1 cellular context compared by ENCODE assay signal in genomic region chr10:104337985-104338735, GRCh38.
TF ChIP-seq lines count a peak whose summit lies in the region.

A gene with protein sequence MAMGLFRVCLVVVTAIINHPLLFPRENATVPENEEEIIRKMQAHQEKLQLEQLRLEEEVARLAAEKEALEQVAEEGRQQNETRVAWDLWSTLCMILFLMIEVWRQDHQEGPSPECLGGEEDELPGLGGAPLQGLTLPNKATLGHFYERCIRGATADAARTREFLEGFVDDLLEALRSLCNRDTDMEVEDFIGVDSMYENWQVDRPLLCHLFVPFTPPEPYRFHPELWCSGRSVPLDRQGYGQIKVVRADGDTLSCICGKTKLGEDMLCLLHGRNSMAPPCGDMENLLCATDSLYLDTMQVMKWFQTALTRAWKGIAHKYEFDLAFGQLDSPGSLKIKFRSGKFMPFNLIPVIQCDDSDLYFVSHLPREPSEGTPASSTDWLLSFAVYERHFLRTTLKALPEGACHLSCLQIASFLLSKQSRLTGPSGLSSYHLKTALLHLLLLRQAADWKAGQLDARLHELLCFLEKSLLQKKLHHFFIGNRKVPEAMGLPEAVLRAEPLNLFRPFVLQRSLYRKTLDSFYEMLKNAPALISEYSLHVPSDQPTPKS (minus strand): TSS chr10:104338465. CDS start chr10:104316051, 22,414 bp downstream.

TF ChIP-seq in HepG2, 621 proteins besides CTCF, POLR2A, EP300 and RAD21 (continued from another document and continues in another):
- no peak; the same call in 1 of the 2 replicates for TF ChIP-seq ZNF839 (CRISPR knock-in tag; IDR thresholded peaks at IDR 0.05; ENCODE audit: borderline replicate concordance)
- no peak for TF ChIP-seq CCAR2 (optimal IDR thresholded peaks at IDR 0.05; ENCODE audit: low read depth, low read length)
- TF ChIP-seq NFE2L2 (IDR thresholded peaks at IDR 0.05; ENCODE audit: low read length): no peak
- TF ChIP-seq ZNF354B (CRISPR knock-in tag; IDR thresholded peaks at IDR 0.05): no peak
- TF ChIP-seq ZNF496 (CRISPR knock-in tag; IDR thresholded peaks at IDR 0.05; ENCODE audit: insufficient replicate concordance): no peak
- TF ChIP-seq HOXA7 (CRISPR knock-in tag; IDR thresholded peaks at IDR 0.05): no peak
- no peak for TF ChIP-seq HMGA1 (CRISPR knock-in tag; conservative IDR thresholded peaks at IDR 0.05)
- no peak for TF ChIP-seq ZNF256 (CRISPR knock-in tag; conservative IDR thresholded peaks at IDR 0.05)
- TF ChIP-seq, protein P1, sequence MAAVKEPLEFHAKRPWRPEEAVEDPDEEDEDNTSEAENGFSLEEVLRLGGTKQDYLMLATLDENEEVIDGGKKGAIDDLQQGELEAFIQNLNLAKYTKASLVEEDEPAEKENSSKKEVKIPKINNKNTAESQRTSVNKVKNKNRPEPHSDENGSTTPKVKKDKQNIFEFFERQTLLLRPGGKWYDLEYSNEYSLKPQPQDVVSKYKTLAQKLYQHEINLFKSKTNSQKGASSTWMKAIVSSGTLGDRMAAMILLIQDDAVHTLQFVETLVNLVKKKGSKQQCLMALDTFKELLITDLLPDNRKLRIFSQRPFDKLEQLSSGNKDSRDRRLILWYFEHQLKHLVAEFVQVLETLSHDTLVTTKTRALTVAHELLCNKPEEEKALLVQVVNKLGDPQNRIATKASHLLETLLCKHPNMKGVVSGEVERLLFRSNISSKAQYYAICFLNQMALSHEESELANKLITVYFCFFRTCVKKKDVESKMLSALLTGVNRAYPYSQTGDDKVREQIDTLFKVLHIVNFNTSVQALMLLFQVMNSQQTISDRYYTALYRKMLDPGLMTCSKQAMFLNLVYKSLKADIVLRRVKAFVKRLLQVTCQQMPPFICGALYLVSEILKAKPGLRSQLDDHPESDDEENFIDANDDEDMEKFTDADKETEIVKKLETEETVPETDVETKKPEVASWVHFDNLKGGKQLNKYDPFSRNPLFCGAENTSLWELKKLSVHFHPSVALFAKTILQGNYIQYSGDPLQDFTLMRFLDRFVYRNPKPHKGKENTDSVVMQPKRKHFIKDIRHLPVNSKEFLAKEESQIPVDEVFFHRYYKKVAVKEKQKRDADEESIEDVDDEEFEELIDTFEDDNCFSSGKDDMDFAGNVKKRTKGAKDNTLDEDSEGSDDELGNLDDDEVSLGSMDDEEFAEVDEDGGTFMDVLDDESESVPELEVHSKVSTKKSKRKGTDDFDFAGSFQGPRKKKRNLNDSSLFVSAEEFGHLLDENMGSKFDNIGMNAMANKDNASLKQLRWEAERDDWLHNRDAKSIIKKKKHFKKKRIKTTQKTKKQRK (IDR thresholded peaks at IDR 0.05; ENCODE audit: low read length): no peak
- 0 out of 2 replicates have a peak, but pooled peaks have one; percentile 57 for TF ChIP-seq ZNF337 (CRISPR knock-in tag; IDR thresholded peaks at IDR 0.05; ENCODE audit: borderline replicate concordance, low read depth)
- no peak for TF ChIP-seq ZBTB49 (CRISPR knock-in tag; IDR thresholded peaks at IDR 0.05; ENCODE audit: borderline replicate concordance)
- no peak for TF ChIP-seq ZNF317 (CRISPR knock-in tag; IDR thresholded peaks at IDR 0.05)
- TF ChIP-seq, protein P2, sequence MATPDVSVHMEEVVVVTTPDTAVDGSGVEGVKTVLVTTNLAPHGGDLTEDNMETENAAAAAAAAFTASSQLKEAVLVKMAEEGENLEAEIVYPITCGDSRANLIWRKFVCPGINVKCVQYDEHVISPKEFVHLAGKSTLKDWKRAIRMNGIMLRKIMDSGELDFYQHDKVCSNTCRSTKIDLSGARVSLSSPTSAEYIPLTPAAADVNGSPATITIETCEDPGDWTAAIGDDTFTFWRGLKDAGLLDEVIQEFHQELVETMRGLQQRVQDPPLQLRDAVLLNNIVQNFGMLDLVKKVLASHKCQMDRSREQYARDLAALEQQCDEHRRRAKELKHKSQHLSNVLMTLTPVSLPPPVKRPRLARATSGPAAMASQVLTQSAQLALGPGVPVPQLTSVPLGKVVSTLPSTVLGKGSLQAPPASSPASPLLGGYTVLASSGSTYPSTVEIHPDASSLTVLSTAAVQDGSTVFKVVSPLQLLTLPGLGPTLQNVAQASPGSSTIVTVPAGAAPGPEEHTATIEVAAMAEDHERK (CRISPR knock-in tag; IDR thresholded peaks at IDR 0.05; ENCODE audit: low read depth): no peak
- no peak for TF ChIP-seq NCOA1 (CRISPR knock-in tag; IDR thresholded peaks at IDR 0.05)
- no peak for TF ChIP-seq PITX1 (CRISPR knock-in tag; IDR thresholded peaks at IDR 0.05)
- no peak for TF ChIP-seq HOXA5 (CRISPR knock-in tag; IDR thresholded peaks at IDR 0.05)
- no peak for TF ChIP-seq NFYC (CRISPR knock-in tag; IDR thresholded peaks at IDR 0.05)
- TF ChIP-seq CBFB (CRISPR knock-in tag; IDR thresholded peaks at IDR 0.05): no peak
- TF ChIP-seq, protein P3, sequence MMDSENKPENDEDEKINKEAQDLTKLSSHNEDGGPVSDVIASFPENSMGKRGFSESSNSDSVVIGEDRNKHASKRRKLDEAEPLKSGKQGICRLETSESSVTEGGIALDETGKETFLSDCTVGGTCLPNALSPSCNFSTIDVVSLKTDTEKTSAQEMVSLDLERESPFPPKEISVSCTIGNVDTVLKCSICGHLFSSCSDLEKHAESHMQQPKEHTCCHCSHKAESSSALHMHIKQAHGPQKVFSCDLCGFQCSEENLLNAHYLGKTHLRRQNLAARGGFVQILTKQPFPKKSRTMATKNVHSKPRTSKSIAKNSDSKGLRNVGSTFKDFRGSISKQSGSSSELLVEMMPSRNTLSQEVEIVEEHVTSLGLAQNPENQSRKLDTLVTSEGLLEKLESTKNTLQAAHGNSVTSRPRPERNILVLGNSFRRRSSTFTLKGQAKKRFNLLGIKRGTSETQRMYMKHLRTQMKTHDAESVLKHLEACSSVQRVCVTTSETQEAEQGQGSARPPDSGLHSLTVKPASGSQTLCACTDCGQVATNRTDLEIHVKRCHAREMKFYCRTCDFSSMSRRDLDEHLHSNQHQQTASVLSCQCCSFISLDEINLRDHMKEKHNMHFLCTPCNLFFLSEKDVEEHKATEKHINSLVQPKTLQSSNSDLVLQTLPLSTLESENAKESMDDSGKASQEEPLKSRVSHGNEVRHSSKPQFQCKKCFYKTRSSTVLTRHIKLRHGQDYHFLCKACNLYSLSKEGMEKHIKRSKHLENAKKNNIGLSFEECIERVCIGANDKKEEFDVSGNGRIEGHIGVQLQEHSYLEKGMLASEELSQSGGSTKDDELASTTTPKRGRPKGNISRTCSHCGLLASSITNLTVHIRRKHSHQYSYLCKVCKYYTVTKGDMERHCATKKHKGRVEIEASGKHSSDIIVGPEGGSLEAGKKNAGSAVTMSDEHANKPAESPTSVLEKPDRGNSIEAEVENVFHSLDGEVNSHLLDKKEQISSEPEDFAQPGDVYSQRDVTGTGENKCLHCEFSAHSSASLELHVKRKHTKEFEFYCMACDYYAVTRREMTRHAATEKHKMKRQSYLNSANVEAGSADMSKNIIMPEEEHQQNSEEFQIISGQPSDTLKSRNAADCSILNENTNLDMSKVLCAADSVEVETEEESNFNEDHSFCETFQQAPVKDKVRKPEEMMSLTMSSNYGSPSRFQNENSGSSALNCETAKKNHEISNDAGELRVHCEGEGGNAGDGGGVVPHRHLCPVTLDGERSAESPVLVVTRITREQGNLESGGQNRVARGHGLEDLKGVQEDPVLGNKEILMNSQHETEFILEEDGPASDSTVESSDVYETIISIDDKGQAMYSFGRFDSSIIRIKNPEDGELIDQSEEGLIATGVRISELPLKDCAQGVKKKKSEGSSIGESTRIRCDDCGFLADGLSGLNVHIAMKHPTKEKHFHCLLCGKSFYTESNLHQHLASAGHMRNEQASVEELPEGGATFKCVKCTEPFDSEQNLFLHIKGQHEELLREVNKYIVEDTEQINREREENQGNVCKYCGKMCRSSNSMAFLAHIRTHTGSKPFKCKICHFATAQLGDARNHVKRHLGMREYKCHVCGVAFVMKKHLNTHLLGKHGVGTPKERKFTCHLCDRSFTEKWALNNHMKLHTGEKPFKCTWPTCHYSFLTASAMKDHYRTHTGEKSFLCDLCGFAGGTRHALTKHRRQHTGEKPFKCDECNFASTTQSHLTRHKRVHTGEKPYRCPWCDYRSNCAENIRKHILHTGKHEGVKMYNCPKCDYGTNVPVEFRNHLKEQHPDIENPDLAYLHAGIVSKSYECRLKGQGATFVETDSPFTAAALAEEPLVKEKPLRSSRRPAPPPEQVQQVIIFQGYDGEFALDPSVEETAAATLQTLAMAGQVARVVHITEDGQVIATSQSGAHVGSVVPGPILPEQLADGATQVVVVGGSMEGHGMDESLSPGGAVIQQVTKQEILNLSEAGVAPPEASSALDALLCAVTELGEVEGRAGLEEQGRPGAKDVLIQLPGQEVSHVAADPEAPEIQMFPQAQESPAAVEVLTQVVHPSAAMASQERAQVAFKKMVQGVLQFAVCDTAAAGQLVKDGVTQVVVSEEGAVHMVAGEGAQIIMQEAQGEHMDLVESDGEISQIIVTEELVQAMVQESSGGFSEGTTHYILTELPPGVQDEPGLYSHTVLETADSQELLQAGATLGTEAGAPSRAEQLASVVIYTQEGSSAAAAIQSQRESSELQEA (CRISPR knock-in tag; IDR thresholded peaks at IDR 0.05; ENCODE audit: not compliant biosample characterization): peak; percentile 73
- TF ChIP-seq KAT2B (IDR thresholded peaks at IDR 0.05; ENCODE audit: borderline replicate concordance, low read depth, low read length): no peak
- TF ChIP-seq TOPORS (CRISPR knock-in tag; IDR thresholded peaks at IDR 0.05): peak; percentile 77; the same call in 1 of the 2 replicates
- no peak for TF ChIP-seq GTF3A (CRISPR knock-in tag; conservative IDR thresholded peaks at IDR 0.05)
- no peak for TF ChIP-seq LRRFIP1 (CRISPR knock-in tag; conservative IDR thresholded peaks at IDR 0.05)
- TF ChIP-seq, protein P4, sequence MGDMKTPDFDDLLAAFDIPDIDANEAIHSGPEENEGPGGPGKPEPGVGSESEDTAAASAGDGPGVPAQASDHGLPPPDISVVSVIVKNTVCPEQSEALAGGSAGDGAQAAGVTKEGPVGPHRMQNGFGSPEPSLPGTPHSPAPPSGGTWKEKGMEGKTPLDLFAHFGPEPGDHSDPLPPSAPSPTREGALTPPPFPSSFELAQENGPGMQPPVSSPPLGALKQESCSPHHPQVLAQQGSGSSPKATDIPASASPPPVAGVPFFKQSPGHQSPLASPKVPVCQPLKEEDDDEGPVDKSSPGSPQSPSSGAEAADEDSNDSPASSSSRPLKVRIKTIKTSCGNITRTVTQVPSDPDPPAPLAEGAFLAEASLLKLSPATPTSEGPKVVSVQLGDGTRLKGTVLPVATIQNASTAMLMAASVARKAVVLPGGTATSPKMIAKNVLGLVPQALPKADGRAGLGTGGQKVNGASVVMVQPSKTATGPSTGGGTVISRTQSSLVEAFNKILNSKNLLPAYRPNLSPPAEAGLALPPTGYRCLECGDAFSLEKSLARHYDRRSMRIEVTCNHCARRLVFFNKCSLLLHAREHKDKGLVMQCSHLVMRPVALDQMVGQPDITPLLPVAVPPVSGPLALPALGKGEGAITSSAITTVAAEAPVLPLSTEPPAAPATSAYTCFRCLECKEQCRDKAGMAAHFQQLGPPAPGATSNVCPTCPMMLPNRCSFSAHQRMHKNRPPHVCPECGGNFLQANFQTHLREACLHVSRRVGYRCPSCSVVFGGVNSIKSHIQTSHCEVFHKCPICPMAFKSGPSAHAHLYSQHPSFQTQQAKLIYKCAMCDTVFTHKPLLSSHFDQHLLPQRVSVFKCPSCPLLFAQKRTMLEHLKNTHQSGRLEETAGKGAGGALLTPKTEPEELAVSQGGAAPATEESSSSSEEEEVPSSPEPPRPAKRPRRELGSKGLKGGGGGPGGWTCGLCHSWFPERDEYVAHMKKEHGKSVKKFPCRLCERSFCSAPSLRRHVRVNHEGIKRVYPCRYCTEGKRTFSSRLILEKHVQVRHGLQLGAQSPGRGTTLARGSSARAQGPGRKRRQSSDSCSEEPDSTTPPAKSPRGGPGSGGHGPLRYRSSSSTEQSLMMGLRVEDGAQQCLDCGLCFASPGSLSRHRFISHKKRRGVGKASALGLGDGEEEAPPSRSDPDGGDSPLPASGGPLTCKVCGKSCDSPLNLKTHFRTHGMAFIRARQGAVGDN (CRISPR knock-in tag; IDR thresholded peaks at IDR 0.05): peak; percentile 82
- TF ChIP-seq ZNF138 (CRISPR knock-in tag; IDR thresholded peaks at IDR 0.05; ENCODE audit: low read depth): no peak
- no peak for TF ChIP-seq HIVEP1 (CRISPR knock-in tag; IDR thresholded peaks at IDR 0.05)
- no peak for TF ChIP-seq ZNF513 (CRISPR knock-in tag; conservative IDR thresholded peaks at IDR 0.05)
- 0 out of 2 replicates have a peak, but pooled peaks have one; percentile 87 for TF ChIP-seq ARHGAP35 (CRISPR knock-in tag; IDR thresholded peaks at IDR 0.05; ENCODE audit: borderline replicate concordance)
- TF ChIP-seq CEBPB (IDR thresholded peaks at IDR 0.05; ENCODE audit: borderline replicate concordance, low read depth, low read length): no peak
